Comparison of ENCODE assay signal across 9 cellular contexts in the genomic region with DNA sequence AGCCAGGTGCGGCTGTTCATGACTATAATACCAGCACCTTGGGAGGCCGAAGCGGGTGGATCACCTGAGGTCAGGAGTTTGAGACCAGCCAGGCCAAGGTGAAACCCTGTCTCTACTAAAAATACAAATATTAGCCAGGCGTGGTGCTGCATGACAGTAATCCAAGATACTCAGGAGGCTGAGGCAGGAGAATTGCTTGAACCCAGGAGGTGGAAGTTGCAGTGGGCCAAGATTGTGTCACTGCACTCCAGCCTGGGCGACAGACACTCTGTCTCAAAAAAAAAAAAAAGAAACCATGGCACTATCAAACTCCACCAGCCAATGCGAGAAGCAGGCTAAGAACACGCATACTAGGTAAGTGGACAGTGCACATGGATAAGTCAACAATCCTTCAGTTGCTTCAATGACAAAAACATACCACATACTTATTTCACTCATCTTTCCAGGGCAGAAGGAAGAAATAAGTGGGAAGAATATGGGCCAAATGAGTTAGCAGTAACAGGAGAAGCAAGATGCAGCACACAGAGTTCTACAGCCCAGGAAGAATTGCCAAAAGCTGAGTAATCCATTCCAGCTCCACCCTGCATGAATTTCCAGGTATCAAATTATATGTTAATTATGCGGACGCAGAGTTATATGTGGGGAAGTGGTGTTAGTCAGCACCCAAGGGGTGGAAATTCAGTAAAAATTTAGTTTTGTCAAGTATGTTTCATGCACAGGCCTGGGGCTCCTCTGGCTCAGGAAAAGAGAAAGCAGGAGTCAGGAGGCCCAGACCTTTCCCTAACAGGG. TPM values are rescaled to one million over a fixed set of nuclear protein-coding genes. Genes with fewer than 3 reads are reported as not detected.
A peak's percentile ranks its signal among the peaks of the same experiment; 100 is the strongest.
DNase-seq lines count a peak whose midpoint lies in the region; ATAC-seq and TF ChIP-seq lines count a peak whose summit lies in the region.
"Had no signal": no experiment of that assay in that cellular context is flagged by ENCODE, and none has a peak within 500 bp of the region (broad histone marks: within the 10 kb centered on the region; RNA-seq: fewer than 3 reads in every experiment).

No MANE protein-coding gene starts in this region.

- no peaks in the 10 kb centered on the region for H3K9me3 ChIP-seq in right cardiac atrium (ENCODE audit: control insufficient read depth, low read length)
- H3K9me3 ChIP-seq in stomach smooth muscle (ENCODE audit: control insufficient read depth in 2 of 2, low read length in 2 of 2), result no peaks in the 10 kb centered on the region

- DNase-seq in H4 (ENCODE audit: low spot score) (peak; percentile 82), right cardiac atrium (no peak), SKM-1 treated with dmso at 0.1 percent for 144 hours (lab: John Stamatoyannopoulos, UW; ENCODE audit: unreplicated experiment) (no peak)
- no peak for DNase-seq in natural killer cell treated with Interleukin-12 subunit alpha and Interleukin-12 subunit beta and Interleukin-15 and Interleukin-18, amount 100 ng/mL, for 72 hours (ENCODE audit: low spot score)
- DNase-seq in activated CD4-positive, alpha-beta T cell treated with anti-CD3 and anti-CD28 coated beads, Interleukin-2, amount 50 U/mL, for 48 hours, result no peak

- H3K36me3 ChIP-seq in stomach smooth muscle (ENCODE audit: control insufficient read depth in 2 of 2, insufficient read depth in 2 of 2, low read length in 2 of 2), result no peaks in the 10 kb centered on the region

- 80% methylated on average over 9 of the region's 9 CpGs for WGBS in right cardiac atrium

- peak overlapping the region; percentile 47 for H3K4me3 ChIP-seq in WI38 (ENCODE audit: low read depth, low read length)
- no peak overlapping the region for H3K4me3 ChIP-seq in right cardiac atrium (ENCODE audit: low read length)
- H3K4me3 ChIP-seq in stomach smooth muscle (ENCODE audit: low read length in 2 of 2), result peak overlapping the region; percentile 39 to 60

- peaks cover 0 to 8% of the 10 kb centered on the region in 2 donors for H3K4me1 Mint-ChIP-seq in natural killer cell treated with Interleukin-12 subunit alpha and Interleukin-12 subunit beta and Interleukin-15 and Interleukin-18, amount 100 ng/mL, for 72 hours (ENCODE audit: low read depth in 2 of 2)

- H3K36me3 Mint-ChIP-seq in natural killer cell treated with Interleukin-12 subunit alpha and Interleukin-12 subunit beta and Interleukin-15 and Interleukin-18, amount 100 ng/mL, for 72 hours, result no peaks in the 10 kb centered on the region

- H3K27me3 ChIP-seq in right cardiac atrium (ENCODE audit: control insufficient read depth, insufficient read depth) (no peaks in the 10 kb centered on the region), stomach smooth muscle (ENCODE audit: control insufficient read depth in 1 of 2, insufficient read depth in 2 of 2, low read length in 2 of 2) (no peaks in the 10 kb centered on the region)

- intact Hi-C loops in right cardiac atrium (cut with DNase I), result no loop called here

- H3K27me3 Mint-ChIP-seq in natural killer cell treated with Interleukin-12 subunit alpha and Interleukin-12 subunit beta and Interleukin-15 and Interleukin-18, amount 100 ng/mL, for 72 hours, result no peaks in the 10 kb centered on the region

- H3K27ac ChIP-seq in right cardiac atrium (ENCODE audit: low read length) (peak overlapping the region; percentile 53), stomach smooth muscle (ENCODE audit: low read length) (peak overlapping the region; percentile 76)
- H3K27ac ChIP-seq: KMS-11 had no signal

- no peak overlapping the region for H3K27ac Mint-ChIP-seq in natural killer cell treated with Interleukin-12 subunit alpha and Interleukin-12 subunit beta and Interleukin-15 and Interleukin-18, amount 100 ng/mL, for 72 hours

- H3K4me3 Mint-ChIP-seq in natural killer cell treated with Interleukin-12 subunit alpha and Interleukin-12 subunit beta and Interleukin-15 and Interleukin-18, amount 100 ng/mL, for 72 hours, result no peak overlapping the region

- no peaks in the 10 kb centered on the region for H3K9me3 Mint-ChIP-seq in natural killer cell treated with Interleukin-12 subunit alpha and Interleukin-12 subunit beta and Interleukin-15 and Interleukin-18, amount 100 ng/mL, for 72 hours

- ATAC-seq in right cardiac atrium (peak; percentile 22 to 61), GM18907 (IDR thresholded peaks at IDR 0.05; ENCODE audit: unreplicated experiment) (no peak)
- ATAC-seq in natural killer cell treated with Interleukin-12 subunit alpha and Interleukin-12 subunit beta and Interleukin-15 and Interleukin-18, amount 100 ng/mL, for 72 hours, result no peak

- TF ChIP-seq CTCF in WI38 (IDR thresholded peaks at IDR 0.05; ENCODE audit: low read depth, low read length), result no peak

- peak overlapping the region in 1 of 2 donors; percentile 59 for H3K9ac ChIP-seq in stomach smooth muscle (ENCODE audit: low read length in 2 of 2)
- H3K9ac ChIP-seq: KMS-11 had no signal

- H3K4me1 ChIP-seq in right cardiac atrium (ENCODE audit: control insufficient read depth, insufficient read depth, low read length) (peaks cover 39% of the 10 kb centered on the region), stomach smooth muscle (ENCODE audit: control insufficient read depth, insufficient read depth, low read length) (peaks cover 69% of the 10 kb centered on the region)

RNA-seq across cellular contexts. Expression of a gene that starts 58.5 kb away (rescaled TPM):
- 0.47 and 0.68 TPM in 2 replicates for total RNA-seq in H4 (2014; rRNA removed; shearing (Covaris generic))
- total RNA-seq in right cardiac atrium, result 10 to 100 TPM in 2 of 4 donors, 1 to 10 TPM in 2; 9.1 to 18.2 (median 11.0) TPM
- 4.3 TPM for polyA plus RNA-seq in right cardiac atrium
- under 1 TPM; 0.50 to 0.78 TPM for total RNA-seq in natural killer cell treated with Interleukin-12 subunit alpha and Interleukin-12 subunit beta and Interleukin-15 and Interleukin-18, amount 100 ng/mL, for 72 hours

Comparison
In these comparisons a context has a peak if more than half of its experiments do, and no peak if none do; other contexts are left out.
1. ATAC-seq: peak in right cardiac atrium (2 of 2); none in natural killer cell treated with Interleukin-12 subunit alpha and Interleukin-12 subunit beta and Interleukin-15 and Interleukin-18, amount 100 ng/mL, for 72 hours (0 of 2) and GM18907 (single experiment).